2 cellular contexts compared by ENCODE assay signal in genomic region chr9:16133032-16133431, GRCh38.
A peak's percentile ranks its signal among the peaks of the same experiment; 100 is the strongest.
TF ChIP-seq lines count a peak whose summit lies in the region.

No MANE protein-coding gene starts in this region.

TF ChIP-seq in HepG2, 621 proteins besides CTCF, POLR2A, EP300 and RAD21:
- TF ChIP-seq MNT (IDR thresholded peaks at IDR 0.05) (peak; percentile 61), ELK4 (CRISPR knock-in tag; IDR thresholded peaks at IDR 0.05; ENCODE audit: borderline replicate concordance) (no peak)

TF ChIP-seq in H1, 55 proteins besides CTCF, POLR2A, EP300 and RAD21 (continued from another document):
- TF ChIP-seq ATF3 (IDR thresholded peaks at IDR 0.05; ENCODE audit: insufficient read depth, low read depth, low read length) (no peak), GTF2F1 (IDR thresholded peaks at IDR 0.05; ENCODE audit: borderline replicate concordance, low read depth, low read length) (no peak), SIRT6 (IDR thresholded peaks at IDR 0.05; ENCODE audit: low read length) (no peak), FOSL1 (IDR thresholded peaks at IDR 0.05; ENCODE audit: insufficient read depth, low read depth, low read length) (no peak), ASH2L (IDR thresholded peaks at IDR 0.05; ENCODE audit: low read length) (no peak), GABPA (IDR thresholded peaks at IDR 0.05; ENCODE audit: borderline replicate concordance, insufficient read depth, low read length) (no peak), ZNF274 (IDR thresholded peaks at IDR 0.05; ENCODE audit: borderline replicate concordance, extremely low read depth, low read length) (no peak), TEAD4 (IDR thresholded peaks at IDR 0.05; ENCODE audit: low read depth, low read length) (no peak), SRF (IDR thresholded peaks at IDR 0.05; ENCODE audit: low read depth, low read length) (no peak), POU5F1 (IDR thresholded peaks at IDR 0.05; ENCODE audit: low read depth, low read length) (no peak), RXRA (IDR thresholded peaks at IDR 0.05; ENCODE audit: insufficient read depth, low read depth, low read length) (no peak), MAFK (IDR thresholded peaks at IDR 0.05; ENCODE audit: low read depth, low read length) (no peak)
